10 cellular contexts compared by ENCODE assay signal in the genomic region with DNA sequence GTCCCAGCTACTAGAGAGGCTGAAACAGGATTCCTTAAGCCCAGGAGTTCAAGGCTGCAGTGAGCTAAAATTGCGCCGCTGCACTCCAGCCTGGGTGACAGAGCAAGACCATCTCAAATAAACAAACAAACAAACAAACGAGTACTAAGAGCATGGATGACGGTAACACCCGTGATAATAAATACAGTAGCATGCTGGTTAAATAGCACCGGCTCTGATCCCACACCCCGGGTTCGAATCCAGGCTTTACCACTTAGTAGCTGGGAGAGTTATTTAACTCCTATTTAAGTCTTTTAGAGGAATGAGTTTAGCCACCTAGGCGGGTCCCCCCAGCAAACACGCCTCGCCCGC. TPM values are rescaled to one million over a fixed set of nuclear protein-coding genes. Genes with fewer than 3 reads are reported as not detected.
DNase-seq lines count a peak whose midpoint lies in the region; ATAC-seq and TF ChIP-seq lines count a peak whose summit lies in the region.
"Had no signal": no experiment of that assay in that cellular context is flagged by ENCODE, and none has a peak within 500 bp of the region (broad histone marks: within the 10 kb centered on the region; RNA-seq: fewer than 3 reads in every experiment).

No MANE protein-coding gene starts in this region.

- 19% methylated on average over 12 of the region's 12 CpGs for WGBS in heart right ventricle, 2 donors
- whole genome bisulfite sequencing in body of pancreas, 2 donors: 18 to 34% methylated on average over 7 to 12 of the region's 12 CpGs
- 10 to 20% methylated on average over 5 to 8 of the region's 12 CpGs for WGBS in mesodermal cell (ENCODE audit: insufficient coverage in 2 of 2), 2 experiments
- 20% methylated on average over 12 of the region's 12 CpGs for WGBS in urinary bladder

- H3K4me3 ChIP-seq in heart right ventricle: peak overlapping the region; percentile 71 to 99 (median 84)
- H3K4me3 ChIP-seq in body of pancreas: peak overlapping the region in 1 of 2 donors; percentile 69
- peak overlapping the region; percentile 91 for H3K4me3 ChIP-seq in mesodermal cell (ENCODE audit: extremely low read depth, insufficient read depth, low read length, poor library complexity, severe bottlenecking)
- peak overlapping the region; percentile 67 for H3K4me3 ChIP-seq in urinary bladder (ENCODE audit: low read depth, low read length)

- intact Hi-C loops in heart right ventricle (cut with DNase I): loop anchor here in 2 of 10 donors (5.0 kb wide), 2 partner anchors 49 to 54 kb away; no protein-coding TSS in a partner anchor
- intact Hi-C loops in cardiac septum (cut with DNase I): loop anchor here (5.0 kb wide), 2 partner anchors 54 to 471 kb away; a partner anchor contains a TSS
- intact Hi-C loops in body of pancreas (cut with DNase I): no loop called here

- H3K4me1 ChIP-seq in heart right ventricle (peaks cover 0 to 24% (median 19%) of the 10 kb centered on the region in 9 donors), body of pancreas (peaks cover 17% of the 10 kb centered on the region), mesodermal cell (ENCODE audit: control insufficient read depth, insufficient read depth, low read length, poor library complexity, severe bottlenecking) (peaks cover 11% of the 10 kb centered on the region), urinary bladder (ENCODE audit: insufficient read depth) (peaks cover 1% of the 10 kb centered on the region)

- H3K27me3 ChIP-seq in heart right ventricle (no peaks in the 10 kb centered on the region), body of pancreas (no peaks in the 10 kb centered on the region)

- peak overlapping the region in 9 of 10 donors; percentile 57 to 92 (median 85) for H3K27ac ChIP-seq in heart right ventricle
- H3K27ac ChIP-seq in body of pancreas: peak overlapping the region; percentile 18 to 84 (median 76)
- H3K27ac ChIP-seq in mesodermal cell (ENCODE audit: low read depth, low read length, severe bottlenecking): no peak overlapping the region
- no peak overlapping the region for H3K27ac ChIP-seq in urinary bladder (ENCODE audit: low read depth)

- TF ChIP-seq CTCF in heart right ventricle (IDR thresholded peaks at IDR 0.05) (no peak), body of pancreas (IDR thresholded peaks at IDR 0.05) (no peak)

- H3K36me3 ChIP-seq in heart right ventricle: peaks cover 0 to 24% (median 9%) of the 10 kb centered on the region in 9 donors
- peaks cover 0 to 6% of the 10 kb centered on the region in 2 donors for H3K36me3 ChIP-seq in body of pancreas (replicated peaks in 1 of 2; ENCODE audit: insufficient read depth in 1 of 2, low read depth in 2 of 2)
- peaks cover 30% of the 10 kb centered on the region for H3K36me3 ChIP-seq in mesodermal cell (ENCODE audit: control insufficient read depth, insufficient read depth, low read length)
- H3K36me3 ChIP-seq in urinary bladder (ENCODE audit: insufficient read depth): peaks cover 3% of the 10 kb centered on the region

- TF ChIP-seq POLR2A in body of pancreas (IDR thresholded peaks at IDR 0.05): no peak

- H3K9me3 ChIP-seq in heart right ventricle (no peaks in the 10 kb centered on the region), body of pancreas (no peaks in the 10 kb centered on the region), mesodermal cell (ENCODE audit: control insufficient read depth, low read length) (no peaks in the 10 kb centered on the region)

- DNase-seq in heart right ventricle (no peak), cardiac septum (ENCODE audit: low spot score) (no peak), body of pancreas (no peak), SW 1271 (lab: John Stamatoyannopoulos, UW) (no peak)

- ATAC-seq in heart right ventricle (peak in 1 of 8 donors; percentile 2), body of pancreas (no peak), HG02642 (IDR thresholded peaks at IDR 0.05; ENCODE audit: poor library complexity, unreplicated experiment) (no peak), GM19397 (IDR thresholded peaks at IDR 0.05; ENCODE audit: unreplicated experiment) (no peak)

RNA-seq across cellular contexts. Expression of a gene that starts 0.3 kb away (rescaled TPM):
- 10 to 100 TPM; 23.5 to 36.4 (median 32.9) TPM for total RNA-seq in heart right ventricle
- 10 to 100 TPM; 53.3 to 64.5 TPM for polyA plus RNA-seq in heart right ventricle
- 31.9 TPM for total RNA-seq in cardiac septum
- total RNA-seq in body of pancreas: 10 to 100 TPM; 18.9 to 47.5 TPM
- 49.4 TPM for polyA plus RNA-seq in mesodermal cell (2013, experiment 1 of 2)
- polyA plus RNA-seq in mesodermal cell (2013, experiment 2 of 2): 34.8 TPM
- total RNA-seq in urinary bladder: 22.4 TPM
- 25.2 TPM for polyA plus RNA-seq in urinary bladder

RNA-seq across cellular contexts. Expression of a gene that starts 30.9 kb away (rescaled TPM):
- total RNA-seq in heart right ventricle (under 1 TPM in 2 of 10 donors, not detected in 8; 0.34 to 0.37 TPM), cardiac septum (not detected), body of pancreas (not detected), urinary bladder (not detected)
- polyA plus RNA-seq in heart right ventricle (not detected), urinary bladder (not detected)
- polyA plus RNA-seq in mesodermal cell (2013, experiment 1 of 2): not detected
- polyA plus RNA-seq in mesodermal cell (2013, experiment 2 of 2): not detected
- total RNA-seq: Daoy, LHCN-M2 had no signal

RNA-seq across cellular contexts. Expression of a gene that starts 53.2 kb away (rescaled TPM):
- total RNA-seq in heart right ventricle (10 to 100 TPM in 7 of 10 donors, 1 to 10 TPM in 3; 3.7 to 35.9 (median 17.7) TPM), cardiac septum (25.8 TPM), body of pancreas (10 to 100 TPM; 27.0 to 40.2 TPM), urinary bladder (9.0 TPM)
- polyA plus RNA-seq in heart right ventricle (10 to 100 TPM in 1 of 2 donors, 1 to 10 TPM in 1; 2.2 to 10.3 TPM), urinary bladder (12.3 TPM)
- polyA plus RNA-seq in mesodermal cell (2013, experiment 1 of 2): 6.2 TPM
- 5.6 TPM for polyA plus RNA-seq in mesodermal cell (2013, experiment 2 of 2)

Comparison
In these comparisons a context has a peak if more than half of its experiments do, and no peak if none do; other contexts are left out.
1. H3K27ac ChIP-seq: peak in heart right ventricle (9 of 10) and body of pancreas (4 of 4); none in mesodermal cell (single experiment) and urinary bladder (single experiment).